ENCODE assay signal across 8 cellular contexts in genomic region chr17:2595736-2596135, GRCh38. TPM values are rescaled to one million over a fixed set of nuclear protein-coding genes. Genes with fewer than 3 reads are reported as not detected.
DNase-seq lines count a peak whose midpoint lies in the region; ATAC-seq and TF ChIP-seq lines count a peak whose summit lies in the region.

No MANE protein-coding gene starts in this region.

- H3K9ac ChIP-seq in muscle layer of colon (ENCODE audit: low read length) = peak overlapping the region; percentile 68

- H3K9me3 Mint-ChIP-seq in IgD-negative memory B cell (no peaks in the 10 kb centered on the region), MCF 10A (ENCODE audit: unreplicated experiment) (no peaks in the 10 kb centered on the region)

- no peaks in the 10 kb centered on the region for H3K9me3 ChIP-seq in muscle layer of colon (ENCODE audit: low read length)

- no peaks in the 10 kb centered on the region for H3K36me3 ChIP-seq in muscle layer of colon (ENCODE audit: insufficient read depth, low read length)

- no peak for TF ChIP-seq CTCF in MCF 10A (IDR thresholded peaks at IDR 0.05; ENCODE audit: unreplicated experiment)

- ATAC-seq in HG03442 (IDR thresholded peaks at IDR 0.05; ENCODE audit: unreplicated experiment) = no peak
- ATAC-seq in GM18867 (IDR thresholded peaks at IDR 0.05; ENCODE audit: unreplicated experiment) = no peak

- H3K4me1 ChIP-seq in muscle layer of colon (ENCODE audit: insufficient read depth, low read length) = peaks cover 37% of the 10 kb centered on the region

- no peaks in the 10 kb centered on the region for H3K27me3 ChIP-seq in muscle layer of colon (ENCODE audit: control insufficient read depth in 1 of 2, insufficient read depth in 2 of 2, low read length in 2 of 2)

- intact Hi-C loops in MCF 10A (cut with micrococcal nuclease) = loop anchor here (5.0 kb wide), 1 partner anchor 82 kb away; no protein-coding TSS in a partner anchor

- H3K27me3 Mint-ChIP-seq in IgD-negative memory B cell (no peaks in the 10 kb centered on the region), MCF 10A (ENCODE audit: insufficient read depth, unreplicated experiment) (no peaks in the 10 kb centered on the region)

- H3K4me1 Mint-ChIP-seq in IgD-negative memory B cell (peaks cover 31 to 40% (median 33%) of the 10 kb centered on the region in 3 donors), MCF 10A (ENCODE audit: insufficient read depth, unreplicated experiment) (peaks cover 21% of the 10 kb centered on the region)

- CTCF ChIA-PET in MCF 10A (lab: Yijun Ruan, JAX) = interaction anchor here (2.4 kb wide), 1 partner anchor 85 kb away, joined by 9 read pairs; no protein-coding TSS in a partner anchor

- H3K36me3 Mint-ChIP-seq in IgD-negative memory B cell = no peaks in the 10 kb centered on the region
- no peaks in the 10 kb centered on the region for H3K36me3 Mint-ChIP-seq in MCF 10A (ENCODE audit: insufficient read depth, unreplicated experiment)

- H3K4me3 Mint-ChIP-seq in IgD-negative memory B cell (peak overlapping the region; percentile 73 to 97 (median 96)), MCF 10A (ENCODE audit: unreplicated experiment) (peak overlapping the region; percentile 98)

- H3K4me3 ChIP-seq in muscle layer of colon (ENCODE audit: low read depth in 1 of 2, low read length in 2 of 2) = peak overlapping the region; percentile 2 to 90

- H3K27ac Mint-ChIP-seq in IgD-negative memory B cell (peak overlapping the region in 2 of 3 donors; percentile 79 to 93), MCF 10A (ENCODE audit: low read depth, unreplicated experiment) (peak overlapping the region; percentile 96)

- POLR2A ChIA-PET in MCF 10A (lab: Yijun Ruan, JAX) = interaction anchor here (0.6 to 5.9 kb wide), 12 partner anchors 8 to 1557 kb away, joined by 3 to 66 read pairs (median 4); partner anchors contain the start of gene METTL16

- no TSS peak for BruUV-seq in MCF 10A (replicated peaks; lab: Mats Ljungman, UMichigan)

- H3K27ac ChIP-seq in muscle layer of colon (ENCODE audit: low read depth, low read length) = peak overlapping the region; percentile 32

- DNase-seq in Ammon's horn (ENCODE audit: low spot score) (peak; percentile 5), MCF 10A (ENCODE audit: unreplicated experiment) (peak; percentile 17), occipital lobe (lab: John Stamatoyannopoulos, UW) (no peak), glomerular visceral epithelial cell (ENCODE audit: extremely low spot score) (no peak)

RNA-seq across cellular contexts. Expression of gene PAFAH1B1, which starts 2.3 kb away (rescaled TPM):
- polyA plus RNA-seq in IgD-negative memory B cell = 17.8 TPM
- total RNA-seq in MCF 10A (2022) (170 and 192 TPM in 2 replicates), occipital lobe (292 TPM)

Comparison
In these comparisons a context has a peak if more than half of its experiments do, and no peak if none do; other contexts are left out.
1. DNase-seq: peak in Ammon's horn (single experiment) and MCF 10A (single experiment); none in occipital lobe (single experiment) and glomerular visceral epithelial cell (single experiment).